1 cellular context compared by ENCODE assay signal in the genomic region with DNA sequence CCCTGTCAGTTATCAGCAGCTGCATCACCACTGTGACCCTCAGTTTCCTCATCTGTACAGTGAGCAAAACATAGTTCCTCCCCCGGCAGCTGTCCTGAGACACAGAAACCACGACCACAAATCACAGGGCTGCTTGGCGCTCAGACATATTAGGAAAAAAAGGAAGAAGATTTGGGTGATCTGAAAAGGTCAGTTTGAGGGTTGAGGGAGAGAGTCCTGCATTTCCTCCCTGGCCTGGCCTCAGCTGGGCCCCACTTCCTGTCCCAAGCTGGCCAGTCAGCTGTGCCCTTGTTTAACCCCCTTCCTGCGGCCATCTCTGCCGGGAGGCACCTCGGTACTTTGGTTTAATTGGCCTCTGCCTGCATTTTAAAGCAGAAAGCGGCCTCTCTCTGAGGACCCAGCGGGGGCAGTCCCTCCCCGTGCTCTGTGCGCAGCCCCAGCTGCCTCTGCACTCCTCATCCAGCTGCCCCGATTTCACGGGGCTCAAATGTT.
A peak's percentile ranks its signal among the peaks of the same experiment; 100 is the strongest.
TF ChIP-seq lines count a peak whose summit lies in the region.

No MANE protein-coding gene starts in this region.

TF ChIP-seq in K562, 482 proteins besides CTCF, POLR2A, EP300 and RAD21 (continued from another document and continues in another):
- TF ChIP-seq, protein P1, sequence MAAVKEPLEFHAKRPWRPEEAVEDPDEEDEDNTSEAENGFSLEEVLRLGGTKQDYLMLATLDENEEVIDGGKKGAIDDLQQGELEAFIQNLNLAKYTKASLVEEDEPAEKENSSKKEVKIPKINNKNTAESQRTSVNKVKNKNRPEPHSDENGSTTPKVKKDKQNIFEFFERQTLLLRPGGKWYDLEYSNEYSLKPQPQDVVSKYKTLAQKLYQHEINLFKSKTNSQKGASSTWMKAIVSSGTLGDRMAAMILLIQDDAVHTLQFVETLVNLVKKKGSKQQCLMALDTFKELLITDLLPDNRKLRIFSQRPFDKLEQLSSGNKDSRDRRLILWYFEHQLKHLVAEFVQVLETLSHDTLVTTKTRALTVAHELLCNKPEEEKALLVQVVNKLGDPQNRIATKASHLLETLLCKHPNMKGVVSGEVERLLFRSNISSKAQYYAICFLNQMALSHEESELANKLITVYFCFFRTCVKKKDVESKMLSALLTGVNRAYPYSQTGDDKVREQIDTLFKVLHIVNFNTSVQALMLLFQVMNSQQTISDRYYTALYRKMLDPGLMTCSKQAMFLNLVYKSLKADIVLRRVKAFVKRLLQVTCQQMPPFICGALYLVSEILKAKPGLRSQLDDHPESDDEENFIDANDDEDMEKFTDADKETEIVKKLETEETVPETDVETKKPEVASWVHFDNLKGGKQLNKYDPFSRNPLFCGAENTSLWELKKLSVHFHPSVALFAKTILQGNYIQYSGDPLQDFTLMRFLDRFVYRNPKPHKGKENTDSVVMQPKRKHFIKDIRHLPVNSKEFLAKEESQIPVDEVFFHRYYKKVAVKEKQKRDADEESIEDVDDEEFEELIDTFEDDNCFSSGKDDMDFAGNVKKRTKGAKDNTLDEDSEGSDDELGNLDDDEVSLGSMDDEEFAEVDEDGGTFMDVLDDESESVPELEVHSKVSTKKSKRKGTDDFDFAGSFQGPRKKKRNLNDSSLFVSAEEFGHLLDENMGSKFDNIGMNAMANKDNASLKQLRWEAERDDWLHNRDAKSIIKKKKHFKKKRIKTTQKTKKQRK (IDR thresholded peaks at IDR 0.05; ENCODE audit: borderline replicate concordance, low read depth, low read length): no peak
- TF ChIP-seq PHF21A (IDR thresholded peaks at IDR 0.05; ENCODE audit: borderline replicate concordance, low read depth) (0 out of 2 replicates have a peak, but pooled peaks have one; percentile 50), FOSL1 (tag; conservative IDR thresholded peaks at IDR 0.05) (no peak), SP1 (CRISPR knock-in tag; IDR thresholded peaks at IDR 0.05) (no peak), NCOR1 (IDR thresholded peaks at IDR 0.05) (no peak), SMARCA4 (IDR thresholded peaks at IDR 0.05) (no peak), CHD2 (IDR thresholded peaks at IDR 0.05; ENCODE audit: low read depth, low read length) (no peak), SMARCA5 (IDR thresholded peaks at IDR 0.05) (no peak; the same call in 1 of the 2 replicates), MYBL2 (IDR thresholded peaks at IDR 0.05; ENCODE audit: low read depth) (no peak), MYBL2 (CRISPR knock-in tag; IDR thresholded peaks at IDR 0.05; ENCODE audit: borderline replicate concordance) (no peak), E2F3 (CRISPR knock-in tag; IDR thresholded peaks at IDR 0.05) (no peak), RBM25 (IDR thresholded peaks at IDR 0.05; ENCODE audit: low read depth, low read length, severe bottlenecking) (no peak), ZSCAN29 (IDR thresholded peaks at IDR 0.05) (no peak), SIN3A (IDR thresholded peaks at IDR 0.05; ENCODE audit: borderline replicate concordance in 2 of 2, control insufficient read depth in 1 of 2, low read depth in 2 of 2, low read length in 2 of 2) (no peak), SRSF7 (optimal IDR thresholded peaks at IDR 0.05; ENCODE audit: low read depth, low read length) (no peak), BMI1 (IDR thresholded peaks at IDR 0.05; ENCODE audit: low read length) (no peak), BRD9 (IDR thresholded peaks at IDR 0.05; ENCODE audit: low read depth, partially characterized antibody) (no peak), KAT8 (IDR thresholded peaks at IDR 0.05; ENCODE audit: low read depth) (no peak), TAF7 (tag; IDR thresholded peaks at IDR 0.05) (no peak), RBM17 (IDR thresholded peaks at IDR 0.05; ENCODE audit: borderline replicate concordance, low read depth, low read length) (no peak), ELF1 (tag; IDR thresholded peaks at IDR 0.05) (peak; percentile 51; the same call in 1 of the 2 replicates), TCF3 (CRISPR knock-in tag; IDR thresholded peaks at IDR 0.05) (no peak), PYGO2 (tag; IDR thresholded peaks at IDR 0.05) (no peak), ZNF140 (CRISPR knock-in tag; IDR thresholded peaks at IDR 0.05) (no peak), ATF7 (IDR thresholded peaks at IDR 0.05) (peak; percentile 31; the same call in 1 of the 2 replicates), PHTF2 (CRISPR knock-in tag; IDR thresholded peaks at IDR 0.05) (no peak), DPF2 (IDR thresholded peaks at IDR 0.05) (0 out of 2 replicates have a peak, but pooled peaks have one; percentile 12), ZNF561 (CRISPR knock-in tag; conservative IDR thresholded peaks at IDR 0.05) (no peak)
- TF ChIP-seq, protein P2, sequence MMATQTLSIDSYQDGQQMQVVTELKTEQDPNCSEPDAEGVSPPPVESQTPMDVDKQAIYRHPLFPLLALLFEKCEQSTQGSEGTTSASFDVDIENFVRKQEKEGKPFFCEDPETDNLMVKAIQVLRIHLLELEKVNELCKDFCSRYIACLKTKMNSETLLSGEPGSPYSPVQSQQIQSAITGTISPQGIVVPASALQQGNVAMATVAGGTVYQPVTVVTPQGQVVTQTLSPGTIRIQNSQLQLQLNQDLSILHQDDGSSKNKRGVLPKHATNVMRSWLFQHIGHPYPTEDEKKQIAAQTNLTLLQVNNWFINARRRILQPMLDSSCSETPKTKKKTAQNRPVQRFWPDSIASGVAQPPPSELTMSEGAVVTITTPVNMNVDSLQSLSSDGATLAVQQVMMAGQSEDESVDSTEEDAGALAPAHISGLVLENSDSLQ (IDR thresholded peaks at IDR 0.05): peak; percentile 77
- TF ChIP-seq, protein P3, sequence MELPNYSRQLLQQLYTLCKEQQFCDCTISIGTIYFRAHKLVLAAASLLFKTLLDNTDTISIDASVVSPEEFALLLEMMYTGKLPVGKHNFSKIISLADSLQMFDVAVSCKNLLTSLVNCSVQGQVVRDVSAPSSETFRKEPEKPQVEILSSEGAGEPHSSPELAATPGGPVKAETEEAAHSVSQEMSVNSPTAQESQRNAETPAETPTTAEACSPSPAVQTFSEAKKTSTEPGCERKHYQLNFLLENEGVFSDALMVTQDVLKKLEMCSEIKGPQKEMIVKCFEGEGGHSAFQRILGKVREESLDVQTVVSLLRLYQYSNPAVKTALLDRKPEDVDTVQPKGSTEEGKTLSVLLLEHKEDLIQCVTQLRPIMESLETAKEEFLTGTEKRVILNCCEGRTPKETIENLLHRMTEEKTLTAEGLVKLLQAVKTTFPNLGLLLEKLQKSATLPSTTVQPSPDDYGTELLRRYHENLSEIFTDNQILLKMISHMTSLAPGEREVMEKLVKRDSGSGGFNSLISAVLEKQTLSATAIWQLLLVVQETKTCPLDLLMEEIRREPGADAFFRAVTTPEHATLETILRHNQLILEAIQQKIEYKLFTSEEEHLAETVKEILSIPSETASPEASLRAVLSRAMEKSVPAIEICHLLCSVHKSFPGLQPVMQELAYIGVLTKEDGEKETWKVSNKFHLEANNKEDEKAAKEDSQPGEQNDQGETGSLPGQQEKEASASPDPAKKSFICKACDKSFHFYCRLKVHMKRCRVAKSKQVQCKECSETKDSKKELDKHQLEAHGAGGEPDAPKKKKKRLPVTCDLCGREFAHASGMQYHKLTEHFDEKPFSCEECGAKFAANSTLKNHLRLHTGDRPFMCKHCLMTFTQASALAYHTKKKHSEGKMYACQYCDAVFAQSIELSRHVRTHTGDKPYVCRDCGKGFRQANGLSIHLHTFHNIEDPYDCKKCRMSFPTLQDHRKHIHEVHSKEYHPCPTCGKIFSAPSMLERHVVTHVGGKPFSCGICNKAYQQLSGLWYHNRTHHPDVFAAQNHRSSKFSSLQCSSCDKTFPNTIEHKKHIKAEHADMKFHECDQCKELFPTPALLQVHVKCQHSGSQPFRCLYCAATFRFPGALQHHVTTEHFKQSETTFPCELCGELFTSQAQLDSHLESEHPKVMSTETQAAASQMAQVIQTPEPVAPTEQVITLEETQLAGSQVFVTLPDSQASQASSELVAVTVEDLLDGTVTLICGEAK (IDR thresholded peaks at IDR 0.05): peak; percentile 72
- TF ChIP-seq, protein P3 (CRISPR knock-in tag; IDR thresholded peaks at IDR 0.05): no peak
- TF ChIP-seq, protein P4, sequence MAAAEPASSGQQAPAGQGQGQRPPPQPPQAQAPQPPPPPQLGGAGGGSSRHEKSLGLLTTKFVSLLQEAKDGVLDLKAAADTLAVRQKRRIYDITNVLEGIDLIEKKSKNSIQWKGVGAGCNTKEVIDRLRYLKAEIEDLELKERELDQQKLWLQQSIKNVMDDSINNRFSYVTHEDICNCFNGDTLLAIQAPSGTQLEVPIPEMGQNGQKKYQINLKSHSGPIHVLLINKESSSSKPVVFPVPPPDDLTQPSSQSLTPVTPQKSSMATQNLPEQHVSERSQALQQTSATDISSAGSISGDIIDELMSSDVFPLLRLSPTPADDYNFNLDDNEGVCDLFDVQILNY (CRISPR knock-in tag; IDR thresholded peaks at IDR 0.05): no peak
- TF ChIP-seq, protein P5, sequence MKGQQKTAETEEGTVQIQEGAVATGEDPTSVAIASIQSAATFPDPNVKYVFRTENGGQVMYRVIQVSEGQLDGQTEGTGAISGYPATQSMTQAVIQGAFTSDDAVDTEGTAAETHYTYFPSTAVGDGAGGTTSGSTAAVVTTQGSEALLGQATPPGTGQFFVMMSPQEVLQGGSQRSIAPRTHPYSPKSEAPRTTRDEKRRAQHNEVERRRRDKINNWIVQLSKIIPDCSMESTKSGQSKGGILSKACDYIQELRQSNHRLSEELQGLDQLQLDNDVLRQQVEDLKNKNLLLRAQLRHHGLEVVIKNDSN (CRISPR knock-in tag; IDR thresholded peaks at IDR 0.05): no peak
- TF ChIP-seq, protein P6, sequence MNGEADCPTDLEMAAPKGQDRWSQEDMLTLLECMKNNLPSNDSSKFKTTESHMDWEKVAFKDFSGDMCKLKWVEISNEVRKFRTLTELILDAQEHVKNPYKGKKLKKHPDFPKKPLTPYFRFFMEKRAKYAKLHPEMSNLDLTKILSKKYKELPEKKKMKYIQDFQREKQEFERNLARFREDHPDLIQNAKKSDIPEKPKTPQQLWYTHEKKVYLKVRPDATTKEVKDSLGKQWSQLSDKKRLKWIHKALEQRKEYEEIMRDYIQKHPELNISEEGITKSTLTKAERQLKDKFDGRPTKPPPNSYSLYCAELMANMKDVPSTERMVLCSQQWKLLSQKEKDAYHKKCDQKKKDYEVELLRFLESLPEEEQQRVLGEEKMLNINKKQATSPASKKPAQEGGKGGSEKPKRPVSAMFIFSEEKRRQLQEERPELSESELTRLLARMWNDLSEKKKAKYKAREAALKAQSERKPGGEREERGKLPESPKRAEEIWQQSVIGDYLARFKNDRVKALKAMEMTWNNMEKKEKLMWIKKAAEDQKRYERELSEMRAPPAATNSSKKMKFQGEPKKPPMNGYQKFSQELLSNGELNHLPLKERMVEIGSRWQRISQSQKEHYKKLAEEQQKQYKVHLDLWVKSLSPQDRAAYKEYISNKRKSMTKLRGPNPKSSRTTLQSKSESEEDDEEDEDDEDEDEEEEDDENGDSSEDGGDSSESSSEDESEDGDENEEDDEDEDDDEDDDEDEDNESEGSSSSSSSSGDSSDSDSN (IDR thresholded peaks at IDR 0.05; ENCODE audit: borderline replicate concordance in 1 of 2, low read depth in 2 of 2, low read length in 2 of 2): no peak
- TF ChIP-seq, protein P7, sequence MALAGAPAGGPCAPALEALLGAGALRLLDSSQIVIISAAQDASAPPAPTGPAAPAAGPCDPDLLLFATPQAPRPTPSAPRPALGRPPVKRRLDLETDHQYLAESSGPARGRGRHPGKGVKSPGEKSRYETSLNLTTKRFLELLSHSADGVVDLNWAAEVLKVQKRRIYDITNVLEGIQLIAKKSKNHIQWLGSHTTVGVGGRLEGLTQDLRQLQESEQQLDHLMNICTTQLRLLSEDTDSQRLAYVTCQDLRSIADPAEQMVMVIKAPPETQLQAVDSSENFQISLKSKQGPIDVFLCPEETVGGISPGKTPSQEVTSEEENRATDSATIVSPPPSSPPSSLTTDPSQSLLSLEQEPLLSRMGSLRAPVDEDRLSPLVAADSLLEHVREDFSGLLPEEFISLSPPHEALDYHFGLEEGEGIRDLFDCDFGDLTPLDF (CRISPR knock-in tag; IDR thresholded peaks at IDR 0.05): no peak
- TF ChIP-seq, protein P8, sequence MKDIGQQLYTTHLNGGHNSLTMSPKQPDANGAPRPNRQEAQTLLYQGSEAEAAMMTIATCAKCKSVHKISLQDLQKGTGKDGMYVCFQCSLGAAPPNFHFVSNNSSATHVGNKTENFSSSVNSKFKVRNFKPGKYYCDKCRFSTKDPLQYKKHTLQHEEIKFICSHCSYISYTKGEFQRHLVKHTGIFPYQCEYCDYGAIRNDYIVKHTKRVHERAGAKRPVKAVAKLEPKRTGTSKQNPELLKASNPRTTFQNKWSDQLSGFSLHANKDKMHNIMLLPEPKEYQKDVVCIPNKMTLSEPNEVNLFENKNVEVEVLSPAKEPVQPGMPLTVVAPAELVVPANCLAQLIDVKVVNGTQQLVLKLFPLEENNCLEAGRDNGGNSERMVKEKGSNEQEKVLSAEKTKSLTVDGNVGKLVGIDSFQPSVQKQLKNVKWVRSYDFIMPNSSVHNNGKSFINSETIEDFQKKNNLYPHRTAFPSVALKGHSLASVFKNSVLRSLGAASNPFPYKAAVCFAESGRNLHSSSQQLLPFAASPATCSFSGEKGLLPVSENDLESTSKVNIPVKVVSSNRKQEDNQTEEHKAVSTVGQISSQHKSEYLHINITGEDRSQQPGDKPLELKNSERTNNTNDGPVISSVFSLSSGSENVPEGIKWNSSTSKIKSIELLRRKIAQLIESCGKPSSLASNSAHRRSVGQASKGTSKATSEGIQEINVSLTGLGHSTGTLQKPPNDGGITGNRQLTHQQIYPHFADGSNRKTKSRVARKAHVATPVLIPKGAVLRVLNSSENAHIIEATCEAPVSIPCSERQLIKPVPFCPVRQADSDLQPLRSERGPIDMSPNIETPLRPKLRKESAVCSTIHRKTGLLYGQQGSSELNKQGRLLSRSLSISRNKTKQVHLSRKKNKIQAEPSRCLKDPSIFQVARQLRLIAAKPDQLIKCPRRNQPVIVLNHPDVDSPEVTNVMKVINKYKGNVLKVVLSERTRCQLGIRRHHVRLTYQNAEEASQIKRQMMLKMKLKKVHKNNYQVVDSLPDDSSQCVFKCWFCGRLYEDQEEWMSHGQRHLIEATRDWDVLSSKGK (CRISPR knock-in tag; IDR thresholded peaks at IDR 0.05): no peak
